ENCODE assay signal across 10 cellular contexts in the genomic region with DNA sequence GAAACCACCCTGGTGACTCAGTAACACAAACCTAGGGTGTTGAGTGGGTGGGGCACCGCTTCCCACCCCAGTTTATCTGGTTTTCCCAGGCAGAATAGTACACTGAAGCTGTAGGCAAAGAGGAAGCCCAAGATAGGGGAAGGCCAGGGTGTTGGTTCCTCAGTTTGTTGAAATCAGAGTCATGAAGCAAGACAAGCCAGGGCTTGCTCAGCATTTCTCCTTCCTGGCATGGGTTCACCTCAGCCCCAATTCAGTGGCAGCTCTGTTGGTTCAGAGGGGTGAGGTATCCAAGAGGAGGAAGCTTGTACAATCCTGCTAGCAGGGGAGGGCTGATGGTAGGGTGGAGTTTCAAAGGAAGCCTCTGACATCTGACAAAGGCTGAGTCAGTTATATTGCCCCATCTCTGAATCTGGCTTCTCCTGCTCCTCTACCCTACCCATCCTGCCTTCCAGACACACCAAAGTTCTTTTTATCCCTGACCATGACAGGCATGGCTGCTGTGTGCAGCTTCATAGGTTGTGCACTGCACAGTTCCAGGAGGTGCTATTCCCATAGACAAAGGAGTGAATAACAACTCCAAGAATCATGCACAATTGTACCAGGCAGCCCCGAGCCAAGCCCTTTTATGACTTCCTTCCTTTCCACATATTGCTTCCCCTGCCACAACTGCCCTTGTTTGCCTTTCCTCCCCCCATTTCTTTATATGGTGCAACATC. TPM values are rescaled to one million over a fixed set of nuclear protein-coding genes. Genes with fewer than 3 reads are reported as not detected.
A peak's percentile ranks its signal among the peaks of the same experiment; 100 is the strongest.
DNase-seq lines count a peak whose midpoint lies in the region; ATAC-seq, FAIRE-seq and TF ChIP-seq lines count a peak whose summit lies in the region.
"Had no signal": no experiment of that assay in that cellular context is flagged by ENCODE, and none has a peak within 500 bp of the region (broad histone marks: within the 10 kb centered on the region; RNA-seq: fewer than 3 reads in every experiment).

No MANE protein-coding gene starts in this region.

- no peak overlapping the region for H3K27ac ChIP-seq in ascending aorta
- H3K27ac ChIP-seq: tibial nerve had no signal

- no peaks in the 10 kb centered on the region for H3K36me3 ChIP-seq in ascending aorta
- H3K36me3 ChIP-seq: tibial nerve had no signal

- DNase-seq in DMS53 (lab: John Stamatoyannopoulos, UW): peak; percentile 8
- DNase-seq in DMS53 treated with DMSO at 0.1 percent for 48 hours (lab: John Stamatoyannopoulos, UW; ENCODE audit: unreplicated experiment): no peak
- peak; percentile 63 to 77 for DNase-seq in ascending aorta (ENCODE audit: low spot score in 2 of 2)
- peak; percentile 80 for DNase-seq in kidney tubule cell (ENCODE audit: low spot score)
- DNase-seq in urothelium cell line (ENCODE audit: low spot score): peak; percentile 35
- no peak for DNase-seq in retina
- no peak for DNase-seq in central memory CD4-positive, alpha-beta T cell

- FAIRE-seq in urothelium cell line (lab: Jason Lieb, UNC): no peak
- FAIRE-seq: A204.1 had no signal

- H3K9me3 ChIP-seq in ascending aorta: no peaks in the 10 kb centered on the region
- H3K9me3 ChIP-seq: tibial nerve had no signal

- no peak for ATAC-seq in HG02623 (IDR thresholded peaks at IDR 0.05; ENCODE audit: unreplicated experiment)

- no peaks in the 10 kb centered on the region for H3K27me3 ChIP-seq in ascending aorta
- H3K27me3 ChIP-seq: tibial nerve had no signal

- no peak overlapping the region for H3K4me3 ChIP-seq in ascending aorta
- H3K4me3 ChIP-seq: tibial nerve had no signal

- H3K4me1 ChIP-seq in ascending aorta: peaks cover 5 to 12% of the 10 kb centered on the region in 2 donors

- intact Hi-C loops in ascending aorta (cut with DNase I): no loop called here

- TF ChIP-seq CTCF in ascending aorta (IDR thresholded peaks at IDR 0.05): no peak

RNA-seq across cellular contexts. Expression of gene RAB10, which starts 24.9 kb away (rescaled TPM):
- total RNA-seq in ascending aorta: 181 TPM

RNA-seq across cellular contexts. Expression of gene KIF3C, which starts 26.7 kb away (rescaled TPM):
- 11.9 TPM for total RNA-seq in ascending aorta

Comparison
In these comparisons a context has a peak if more than half of its experiments do, and no peak if none do; other contexts are left out.
1. DNase-seq: peak in DMS53 (single experiment), ascending aorta (2 of 2), kidney tubule cell (single experiment) and urothelium cell line (single experiment); none in DMS53 treated with DMSO at 0.1 percent for 48 hours (single experiment), retina (single experiment) and central memory CD4-positive, alpha-beta T cell (single experiment).